Comparison of ENCODE assay signal across 8 cellular contexts in the genomic region with DNA sequence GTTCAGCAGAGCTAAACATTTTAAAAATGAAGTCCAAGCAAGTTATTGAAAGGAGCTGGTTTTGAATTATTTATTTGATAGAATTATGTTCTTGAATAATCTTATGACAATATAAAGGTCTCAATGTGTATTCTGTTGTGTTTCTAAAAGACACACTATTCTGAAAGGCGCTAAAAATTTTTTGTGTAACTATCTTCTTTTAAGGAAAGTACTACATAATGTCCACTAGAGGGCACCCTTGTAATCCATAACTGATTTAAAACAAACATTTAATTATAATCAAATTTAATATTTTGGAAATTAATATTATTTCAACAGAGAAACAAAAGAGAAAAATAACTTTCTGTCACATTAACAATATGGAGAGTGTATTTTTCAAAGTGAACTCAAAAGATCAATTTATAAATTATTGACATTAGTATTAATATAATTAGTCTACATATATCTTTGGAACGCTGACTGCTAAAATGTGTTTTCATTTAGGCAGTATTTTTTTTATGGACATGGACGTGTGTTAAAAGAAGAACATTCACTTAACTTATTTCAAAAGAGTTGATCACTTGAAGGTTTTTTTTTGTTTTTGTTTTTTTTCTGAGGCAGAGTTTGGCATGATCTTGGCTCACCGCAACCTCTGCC.
A peak's percentile ranks its signal among the peaks of the same experiment; 100 is the strongest.
DNase-seq lines count a peak whose midpoint lies in the region; FAIRE-seq and TF ChIP-seq lines count a peak whose summit lies in the region.

No MANE protein-coding gene starts in this region.

- H3K27ac ChIP-seq in caudate nucleus (ENCODE audit: low read depth, low read length): no peak overlapping the region

- DNase-seq in EL (peak; percentile 24), HTR-8/SVneo (ENCODE audit: insufficient read length, low spot score) (peak; percentile 6), RKO (ENCODE audit: low spot score) (peak; percentile 75), fibroblast of pulmonary artery (ENCODE audit: low read depth) (peak; percentile 57), stromal cell of bone marrow (ENCODE audit: low read depth) (peak; percentile 9), caudate nucleus (lab: John Stamatoyannopoulos, UW) (no peak), retina (no peak), NCI-H187 treated with DMSO at 0.1 percent for 48 hours (lab: John Stamatoyannopoulos, UW) (no peak)

- peak; percentile 42 for TF ChIP-seq CTCF in fibroblast of pulmonary artery (IDR thresholded peaks at IDR 0.05; ENCODE audit: low read length, missing control alignments)

- no peak overlapping the region for H3K4me3 ChIP-seq in fibroblast of pulmonary artery (replicated peaks; ENCODE audit: low read depth, low read length)

- no peak for FAIRE-seq in HTR-8/SVneo (lab: Jason Lieb, UNC)

Comparison
In these comparisons a context has a peak if more than half of its experiments do, and no peak if none do; other contexts are left out.
1. DNase-seq: peak in EL (single experiment), HTR-8/SVneo (single experiment), RKO (single experiment), fibroblast of pulmonary artery (single experiment) and stromal cell of bone marrow (single experiment); none in caudate nucleus (0 of 61), retina (single experiment) and NCI-H187 treated with DMSO at 0.1 percent for 48 hours (single experiment).